35 cellular contexts compared by ENCODE assay signal in the genomic region with DNA sequence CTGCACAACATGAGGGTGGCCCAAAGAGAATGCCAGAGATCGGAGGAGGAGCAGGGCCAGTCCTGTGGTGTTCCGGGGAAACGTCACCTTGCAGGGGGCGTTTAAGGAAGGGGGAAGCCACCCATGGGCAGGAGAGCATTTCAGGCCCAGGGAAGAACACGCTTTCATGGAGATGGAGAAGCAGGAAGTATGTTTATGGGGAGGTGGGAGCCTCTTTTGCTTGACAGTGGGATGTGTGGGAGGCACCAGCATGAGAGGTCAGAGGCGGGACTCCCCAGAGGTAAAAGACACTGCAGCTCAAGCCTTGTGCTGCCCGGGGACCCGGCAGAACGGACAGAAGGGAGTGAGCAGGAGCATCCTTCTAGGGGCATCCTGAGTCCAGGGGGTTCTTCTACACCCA. TPM values are rescaled to one million over a fixed set of nuclear protein-coding genes. Genes with fewer than 3 reads are reported as not detected.
"Had no signal": no experiment of that assay in that cellular context is flagged by ENCODE, and none has a peak within 500 bp of the region (broad histone marks: within the 10 kb centered on the region; RNA-seq: fewer than 3 reads in every experiment).

No MANE protein-coding gene starts in this region.

- H3K4me1 ChIP-seq: body of pancreas, breast epithelium had no signal

- H3K36me3 ChIP-seq: breast epithelium, SJCRH30 had no signal

- H3K27ac ChIP-seq: body of pancreas, breast epithelium, SJCRH30 had no signal

- H3K9me3 ChIP-seq: body of pancreas, breast epithelium, SJCRH30, SK-N-SH had no signal

- H3K4me3 ChIP-seq: body of pancreas, breast epithelium, SJCRH30 had no signal

- DNase-seq: activated CD4-positive, alpha-beta T cell treated with anti-CD3 and anti-CD28 coated beads for 36 hours; activated CD4-positive, alpha-beta T cell treated with anti-CD3 and anti-CD28 coated beads, Interleukin-2, amount 10 ng/mL, durations not matched to agents 7 days and 5 days; activated CD4-positive, alpha-beta T cell treated with anti-CD3 and anti-CD28 coated beads, Interleukin-2, amount 50 U/mL, for 48 hours; activated CD8-positive, alpha-beta T cell treated with anti-CD3 and anti-CD28 coated beads, Interleukin-2, amount 10 ng/mL, durations not matched to agents 7 days and 5 days; activated gamma-delta T cell; activated naive CD4-positive, alpha-beta T cell treated with Interleukin-2 at 50 U/mL for 16 hours; activated naive CD8-positive, alpha-beta T cell treated with anti-CD3 and anti-CD28 coated beads, Interleukin-2, amount 10 ng/mL, durations not matched to agents 7 days and 5 days; activated T-cell treated with anti-CD3 and anti-CD28 coated beads, Interleukin-2, amount 50 U/mL, for 24 hours; amygdala; body of pancreas; cerebellar nuclear complex; NCI-H1048; NCI-H1105 treated with DMSO at 0.1 percent for 48 hours; NCI-H1436 treated with DMSO at 0.1 percent for 48 hours; NCI-H1694 treated with DMSO at 0.1 percent for 48 hours; NCI-H2029; NCI-H345; NCI-H524 treated with DMSO at 0.1 percent for 48 hours; SHP77; SJCRH30; SK-N-SH had no signal

- H3K27ac Mint-ChIP-seq: activated CD4-positive, alpha-beta T cell treated with anti-CD3 and anti-CD28 coated beads for 36 hours; activated CD4-positive, alpha-beta T cell treated with anti-CD3 and anti-CD28 coated beads, Interleukin-2, amount 10 ng/mL, durations not matched to agents 7 days and 5 days; activated CD8-positive, alpha-beta T cell treated with anti-CD3 and anti-CD28 coated beads, Interleukin-2, amount 10 ng/mL, durations not matched to agents 7 days and 5 days; activated naive CD4-positive, alpha-beta T cell treated with anti-CD3 and anti-CD28 coated beads, Interleukin-2, amount 50 U/mL, for 24 hours; activated naive CD8-positive, alpha-beta T cell treated with anti-CD3 and anti-CD28 coated beads, Interleukin-2, amount 10 ng/mL, durations not matched to agents 7 days and 5 days; activated T-cell treated with anti-CD3 and anti-CD28 coated beads, Interleukin-2, amount 50 U/mL, for 24 hours; activated T-helper 2 cell treated with anti-CD3 and anti-CD28 coated beads, Interferon-gamma antibody, Interleukin-2, Interleukin-4, amounts not matched to agents 10 μg/mL and 5 μg/mL and 100 μg/mL, durations not matched to agents 14 hours and 24 hours and 36 hours; T-helper 1 cell treated with Interleukin-12 subunit alpha and Interleukin-12 subunit beta and Interleukin-4 antibody, amounts not matched to agents 30 μg/mL and 1 μg/mL, for 36 hours; T-helper 2 cell treated with Interferon-gamma antibody and Interleukin-4, amounts not matched to agents 5 μg/mL and 100 μg/mL, for 36 hours; WTC11 had no signal

- H3K9ac ChIP-seq: SK-N-SH had no signal

- H3K9me3 Mint-ChIP-seq: activated CD4-positive, alpha-beta T cell treated with anti-CD3 and anti-CD28 coated beads, Interleukin-2, amount 10 ng/mL, durations not matched to agents 7 days and 5 days; activated naive CD4-positive, alpha-beta T cell treated with anti-CD3 and anti-CD28 coated beads, Interleukin-2, amount 50 U/mL, for 24 hours; activated naive CD8-positive, alpha-beta T cell treated with anti-CD3 and anti-CD28 coated beads, Interleukin-2, amount 10 ng/mL, durations not matched to agents 7 days and 5 days; activated T-cell treated with anti-CD3 and anti-CD28 coated beads, Interleukin-2, amount 50 U/mL, for 24 hours; activated T-helper 2 cell treated with anti-CD3 and anti-CD28 coated beads, Interferon-gamma antibody, Interleukin-2, Interleukin-4, amounts not matched to agents 10 μg/mL and 5 μg/mL and 100 μg/mL, durations not matched to agents 14 hours and 24 hours and 36 hours; T-helper 1 cell treated with Interleukin-12 subunit alpha and Interleukin-12 subunit beta and Interleukin-4 antibody, amounts not matched to agents 30 μg/mL and 1 μg/mL, for 36 hours; T-helper 2 cell treated with Interferon-gamma antibody and Interleukin-4, amounts not matched to agents 5 μg/mL and 100 μg/mL, for 36 hours had no signal

- H3K36me3 Mint-ChIP-seq: activated naive CD4-positive, alpha-beta T cell treated with anti-CD3 and anti-CD28 coated beads, Interleukin-2, amount 50 U/mL, for 24 hours; activated naive CD8-positive, alpha-beta T cell treated with anti-CD3 and anti-CD28 coated beads, Interleukin-2, amount 10 ng/mL, durations not matched to agents 7 days and 5 days; WTC11 had no signal

- H3K4me1 Mint-ChIP-seq: activated CD4-positive, alpha-beta T cell treated with anti-CD3 and anti-CD28 coated beads for 36 hours had no signal

- H3K4me2 ChIP-seq: SK-N-SH had no signal

- H3K4me3 Mint-ChIP-seq: activated CD4-positive, alpha-beta T cell treated with anti-CD3 and anti-CD28 coated beads for 36 hours; activated CD4-positive, alpha-beta T cell treated with anti-CD3 and anti-CD28 coated beads, Interleukin-2, amount 10 ng/mL, durations not matched to agents 7 days and 5 days; activated CD8-positive, alpha-beta T cell treated with anti-CD3 and anti-CD28 coated beads, Interleukin-2, amount 10 ng/mL, durations not matched to agents 7 days and 5 days; activated naive CD4-positive, alpha-beta T cell treated with anti-CD3 and anti-CD28 coated beads, Interleukin-2, amount 50 U/mL, for 24 hours; activated naive CD8-positive, alpha-beta T cell treated with anti-CD3 and anti-CD28 coated beads, Interleukin-2, amount 10 ng/mL, durations not matched to agents 7 days and 5 days; activated T-cell treated with anti-CD3 and anti-CD28 coated beads, Interleukin-2, amount 50 U/mL, for 24 hours; T-helper 1 cell treated with Interleukin-12 subunit alpha and Interleukin-12 subunit beta and Interleukin-4 antibody, amounts not matched to agents 30 μg/mL and 1 μg/mL, for 36 hours; T-helper 2 cell treated with Interferon-gamma antibody and Interleukin-4, amounts not matched to agents 5 μg/mL and 100 μg/mL, for 36 hours had no signal

- ATAC-seq: activated CD4-positive, alpha-beta T cell treated with anti-CD3 and anti-CD28 coated beads for 36 hours; activated CD4-positive, CD25-positive, alpha-beta regulatory T cell treated with anti-CD3 and anti-CD28 coated beads, Interleukin-2, amount 50 U/mL, for 24 hours; activated CD8-positive, alpha-beta T cell treated with anti-CD3 and anti-CD28 coated beads, Interleukin-2, amount 10 ng/mL, durations not matched to agents 7 days and 5 days; body of pancreas; Panc1; WTC11 had no signal

RNA-seq across cellular contexts. Expression of a gene that starts 1.3 kb away (rescaled TPM):
- total RNA-seq: activated CD4-positive, alpha-beta T cell treated with anti-CD3 and anti-CD28 coated beads for 36 hours; activated CD4-positive, alpha-beta T cell treated with anti-CD3 and anti-CD28 coated beads, Interleukin-2, amount 10 ng/mL, durations not matched to agents 7 days and 5 days; activated CD8-positive, alpha-beta T cell treated with anti-CD3 and anti-CD28 coated beads, Interleukin-2, amount 10 ng/mL, durations not matched to agents 7 days and 5 days; activated naive CD8-positive, alpha-beta T cell treated with anti-CD3 and anti-CD28 coated beads, Interleukin-2, amount 10 ng/mL, durations not matched to agents 7 days and 5 days; astrocyte; body of pancreas; breast epithelium; cardiac septum; M059J; NCI-H460; RPMI7951; SJCRH30 had no signal
- polyA plus RNA-seq: adipose tissue, SK-N-SH had no signal
